Comparison of ENCODE assay signal across 29 cellular contexts in genomic region chr9:84828101-84828500, GRCh38.
"Had no signal": no experiment of that assay in that cellular context is flagged by ENCODE, and none has a peak within 500 bp of the region (broad histone marks: within the 10 kb centered on the region; RNA-seq: fewer than 3 reads in every experiment).

No MANE protein-coding gene starts in this region.

- DNase-seq: activated CD4-positive, alpha-beta T cell treated with anti-CD3 and anti-CD28 coated beads for 48 hours; activated CD4-positive, alpha-beta T cell treated with anti-CD3 and anti-CD28 coated beads, Interleukin-2, amount 50 U/mL, for 48 hours; activated CD8-positive, alpha-beta memory T cell treated with anti-CD3 and anti-CD28 coated beads for 24 hours; activated gamma-delta T cell; activated naive CD4-positive, alpha-beta T cell treated with anti-CD3 and anti-CD28 coated beads, Interleukin-2, amount 10 ng/mL, durations not matched to agents 7 days and 5 days; activated naive CD8-positive, alpha-beta T cell treated with anti-CD3 and anti-CD28 coated beads, Interleukin-2, amount 10 ng/mL, durations not matched to agents 7 days and 5 days; activated T-cell treated with anti-CD3 and anti-CD28 coated beads, Interleukin-2, amount 50 U/mL, for 1 hour; amniotic stem cell; central memory CD4-positive, alpha-beta T cell; effector CD4-positive, alpha-beta T cell; foreskin melanocyte; left ventricle myocardium inferior; mesendoderm; small intestine; stimulated activated CD4-positive, alpha-beta T cell treated with anti-CD3 and anti-CD28 coated beads, Interleukin-1b, Interleukin-23, amount 100 ng/mL, for 48 hours; stimulated activated CD4-positive, alpha-beta T cell treated with anti-CD3 and anti-CD28 coated beads, Interleukin-4, amount 100 ng/mL, for 4 hours; stimulated activated CD8-positive, alpha-beta memory T cell treated with anti-CD3 and anti-CD28 coated beads, Interleukin-4, amount 100 ng/mL, for 48 hours; stimulated activated naive CD8-positive, alpha-beta T cell treated with anti-CD3 and anti-CD28 coated beads, Interleukin-15, amount 100 ng/mL, for 72 hours; T-helper 9 cell; WERI-Rb-1 had no signal

- H3K4me3 Mint-ChIP-seq: activated naive CD4-positive, alpha-beta T cell treated with anti-CD3 and anti-CD28 coated beads, Interleukin-2, amount 10 ng/mL, durations not matched to agents 7 days and 5 days; activated naive CD8-positive, alpha-beta T cell treated with anti-CD3 and anti-CD28 coated beads, Interleukin-2, amount 10 ng/mL, durations not matched to agents 7 days and 5 days; natural killer cell treated with Interleukin-12 subunit alpha and Interleukin-12 subunit beta and Interleukin-15 and Interleukin-18, amount 100 ng/mL, for 72 hours; stimulated activated memory B cell treated with anti-CD40 and anti-IgM and Interleukin-4, amounts not matched to agents 10 μg/mL and 1 μg/mL and 100 μg/mL, for 72 hours; stimulated activated naive CD8-positive, alpha-beta T cell treated with anti-CD3 and anti-CD28 coated beads, Interleukin-15, amount 100 ng/mL, for 72 hours; T-helper 1 cell treated with Interleukin-12 subunit alpha and Interleukin-12 subunit beta and Interleukin-4 antibody, amounts not matched to agents 30 μg/mL and 1 μg/mL, for 36 hours had no signal

- H3K4me1 ChIP-seq: breast epithelium had no signal

- H3K4me1 Mint-ChIP-seq: activated naive CD4-positive, alpha-beta T cell treated with anti-CD3 and anti-CD28 coated beads, Interleukin-2, amount 10 ng/mL, durations not matched to agents 7 days and 5 days; activated naive CD8-positive, alpha-beta T cell treated with anti-CD3 and anti-CD28 coated beads, Interleukin-2, amount 10 ng/mL, durations not matched to agents 7 days and 5 days; stimulated activated memory B cell treated with anti-CD40 and anti-IgM and Interleukin-4, amounts not matched to agents 10 μg/mL and 1 μg/mL and 100 μg/mL, for 72 hours; stimulated activated naive CD8-positive, alpha-beta T cell treated with anti-CD3 and anti-CD28 coated beads, Interleukin-15, amount 100 ng/mL, for 72 hours had no signal

- H3K4me3 ChIP-seq: breast epithelium, esophagus muscularis mucosa, left ventricle myocardium inferior, lung, tibial nerve had no signal

- H3K9me3 ChIP-seq: breast epithelium, esophagus muscularis mucosa, left ventricle myocardium inferior, neutrophil, tibial nerve had no signal

- H3K27ac Mint-ChIP-seq: activated naive CD4-positive, alpha-beta T cell treated with anti-CD3 and anti-CD28 coated beads, Interleukin-2, amount 10 ng/mL, durations not matched to agents 7 days and 5 days; activated naive CD8-positive, alpha-beta T cell treated with anti-CD3 and anti-CD28 coated beads, Interleukin-2, amount 10 ng/mL, durations not matched to agents 7 days and 5 days; natural killer cell treated with Interleukin-12 subunit alpha and Interleukin-12 subunit beta and Interleukin-15 and Interleukin-18, amount 100 ng/mL, for 72 hours; stimulated activated memory B cell treated with anti-CD40 and anti-IgM and Interleukin-4, amounts not matched to agents 10 μg/mL and 1 μg/mL and 100 μg/mL, for 72 hours; stimulated activated naive CD8-positive, alpha-beta T cell treated with anti-CD3 and anti-CD28 coated beads, Interleukin-15, amount 100 ng/mL, for 72 hours; T-helper 1 cell treated with Interleukin-12 subunit alpha and Interleukin-12 subunit beta and Interleukin-4 antibody, amounts not matched to agents 30 μg/mL and 1 μg/mL, for 36 hours had no signal

- H3K27me3 ChIP-seq: breast epithelium, esophagus muscularis mucosa, neutrophil, tibial nerve had no signal

- ATAC-seq: activated CD4-positive, CD25-positive, alpha-beta regulatory T cell treated with anti-CD3 and anti-CD28 coated beads, Interleukin-2, amount 50 U/mL, for 24 hours; natural killer cell treated with Interleukin-12 subunit alpha and Interleukin-12 subunit beta and Interleukin-15 and Interleukin-18, amount 100 ng/mL, for 72 hours; stimulated activated memory B cell treated with anti-CD40 and anti-IgM and Interleukin-4, amounts not matched to agents 10 μg/mL and 1 μg/mL and 100 μg/mL, for 72 hours; stimulated activated naive CD8-positive, alpha-beta T cell treated with anti-CD3 and anti-CD28 coated beads, Interleukin-15, amount 100 ng/mL, for 72 hours had no signal

- H3K36me3 Mint-ChIP-seq: activated naive CD4-positive, alpha-beta T cell treated with anti-CD3 and anti-CD28 coated beads, Interleukin-2, amount 10 ng/mL, durations not matched to agents 7 days and 5 days; activated naive CD8-positive, alpha-beta T cell treated with anti-CD3 and anti-CD28 coated beads, Interleukin-2, amount 10 ng/mL, durations not matched to agents 7 days and 5 days; natural killer cell treated with Interleukin-12 subunit alpha and Interleukin-12 subunit beta and Interleukin-15 and Interleukin-18, amount 100 ng/mL, for 72 hours; stimulated activated memory B cell treated with anti-CD40 and anti-IgM and Interleukin-4, amounts not matched to agents 10 μg/mL and 1 μg/mL and 100 μg/mL, for 72 hours had no signal

- H3K36me3 ChIP-seq: breast epithelium, esophagus muscularis mucosa, left ventricle myocardium inferior, neutrophil, tibial nerve, WERI-Rb-1 had no signal

- H3K27ac ChIP-seq: esophagus muscularis mucosa, left ventricle myocardium inferior, neutrophil, tibial nerve, WERI-Rb-1 had no signal

- H3K9me3 Mint-ChIP-seq: activated naive CD4-positive, alpha-beta T cell treated with anti-CD3 and anti-CD28 coated beads, Interleukin-2, amount 10 ng/mL, durations not matched to agents 7 days and 5 days; activated naive CD8-positive, alpha-beta T cell treated with anti-CD3 and anti-CD28 coated beads, Interleukin-2, amount 10 ng/mL, durations not matched to agents 7 days and 5 days; natural killer cell treated with Interleukin-12 subunit alpha and Interleukin-12 subunit beta and Interleukin-15 and Interleukin-18, amount 100 ng/mL, for 72 hours; stimulated activated memory B cell treated with anti-CD40 and anti-IgM and Interleukin-4, amounts not matched to agents 10 μg/mL and 1 μg/mL and 100 μg/mL, for 72 hours; stimulated activated naive CD8-positive, alpha-beta T cell treated with anti-CD3 and anti-CD28 coated beads, Interleukin-15, amount 100 ng/mL, for 72 hours; T-helper 1 cell treated with Interleukin-12 subunit alpha and Interleukin-12 subunit beta and Interleukin-4 antibody, amounts not matched to agents 30 μg/mL and 1 μg/mL, for 36 hours had no signal

- H3K27me3 Mint-ChIP-seq: activated naive CD4-positive, alpha-beta T cell treated with anti-CD3 and anti-CD28 coated beads, Interleukin-2, amount 10 ng/mL, durations not matched to agents 7 days and 5 days; stimulated activated memory B cell treated with anti-CD40 and anti-IgM and Interleukin-4, amounts not matched to agents 10 μg/mL and 1 μg/mL and 100 μg/mL, for 72 hours had no signal
